ENCODE assay signal across 10 cellular contexts in the genomic region with DNA sequence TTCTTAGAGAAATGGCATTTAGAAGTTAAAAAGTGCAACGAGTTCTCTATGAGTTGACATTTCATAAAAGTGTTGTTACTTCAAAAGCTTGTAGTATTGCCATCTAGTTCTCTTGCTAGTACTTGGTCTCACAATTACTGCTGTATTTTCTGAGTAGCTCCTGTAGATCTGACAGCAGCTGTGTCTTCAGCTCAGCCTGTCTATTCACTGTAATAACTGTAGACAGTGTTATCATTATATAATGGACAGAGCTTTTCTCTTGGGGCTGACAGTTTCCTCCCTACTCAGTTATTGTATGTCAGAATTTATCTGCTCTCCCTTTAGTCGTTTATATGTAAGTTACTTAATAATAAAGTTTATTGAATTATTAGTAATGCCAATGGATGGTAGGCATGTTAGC.
ATAC-seq and TF ChIP-seq lines count a peak whose summit lies in the region.
"Had no signal": no experiment of that assay in that cellular context is flagged by ENCODE, and none has a peak within 500 bp of the region (broad histone marks: within the 10 kb centered on the region; RNA-seq: fewer than 3 reads in every experiment).

No MANE protein-coding gene starts in this region.

- no peak for TF ChIP-seq CTCF in neural cell (IDR thresholded peaks at IDR 0.05; ENCODE audit: poor library complexity, severe bottlenecking)

- H3K27me3 ChIP-seq in neural cell (ENCODE audit: insufficient read depth, low read depth, low read length): peaks cover 3% of the 10 kb centered on the region
- H3K27me3 ChIP-seq: BE2C; BLaER1; BLaER1 treated with 17β-estradiol and CSF1 and Interleukin-3, amounts not matched to agents 10 nM and 100 nM had no signal

- ATAC-seq in GM18502 (IDR thresholded peaks at IDR 0.05; ENCODE audit: poor library complexity, unreplicated experiment): no peak
- ATAC-seq: A549; CD8-positive, alpha-beta T cell had no signal

- H4K20me1 ChIP-seq in neural cell (ENCODE audit: insufficient read depth): no peaks in the 10 kb centered on the region
- H4K20me1 ChIP-seq: BLaER1; BLaER1 treated with 17β-estradiol and CSF1 and Interleukin-3, amounts not matched to agents 10 nM and 100 nM had no signal

- H3K9ac ChIP-seq in neural cell (ENCODE audit: low read length): no peak overlapping the region
- H3K9ac ChIP-seq: BLaER1; BLaER1 treated with 17β-estradiol and CSF1 and Interleukin-3, amounts not matched to agents 10 nM and 100 nM had no signal

- no peaks in the 10 kb centered on the region for H3F3A ChIP-seq in neural cell (ENCODE audit: insufficient read depth, low read length, poor library complexity, severe bottlenecking)

- no peak overlapping the region for H2AFZ ChIP-seq in neural cell (ENCODE audit: low read depth, low read length)

- no peaks in the 10 kb centered on the region for H3K9me3 ChIP-seq in neural cell (ENCODE audit: low read length)
- H3K9me3 ChIP-seq: A549; BE2C; BLaER1; BLaER1 treated with 17β-estradiol and CSF1 and Interleukin-3, amounts not matched to agents 10 nM and 100 nM; Caco-2 had no signal

- peak overlapping the region; percentile 25 for H3K4me2 ChIP-seq in neural cell (ENCODE audit: low read length)
- H3K4me2 ChIP-seq: A549; BLaER1; BLaER1 treated with 17β-estradiol and CSF1 and Interleukin-3, amounts not matched to agents 10 nM and 100 nM had no signal

- peak overlapping the region; percentile 23 for H3K27ac ChIP-seq in neural cell (ENCODE audit: low read length)
- H3K27ac ChIP-seq: 22Rv1; A549; BLaER1; BLaER1 treated with 17β-estradiol and CSF1 and Interleukin-3, amounts not matched to agents 10 nM and 100 nM; C4-2B had no signal

- no peaks in the 10 kb centered on the region for H3K36me3 ChIP-seq in neural cell (ENCODE audit: insufficient read depth, low read length)
- H3K36me3 ChIP-seq: BE2C; BLaER1; BLaER1 treated with 17β-estradiol and CSF1 and Interleukin-3, amounts not matched to agents 10 nM and 100 nM had no signal

- H3K79me2 ChIP-seq in neural cell (replicated peaks; ENCODE audit: insufficient read depth, low read length): no peaks in the 10 kb centered on the region

- H3K9me2 ChIP-seq in neural cell (ENCODE audit: insufficient read depth, low read length): no peaks in the 10 kb centered on the region

- TF ChIP-seq EP300 in neural cell (conservative IDR thresholded peaks at IDR 0.05; ENCODE audit: poor library complexity, severe bottlenecking): peak; percentile 89

- H3K4me3 ChIP-seq in neural cell (ENCODE audit: low read length): no peak overlapping the region
- H3K4me3 ChIP-seq: A549; BLaER1; BLaER1 treated with 17β-estradiol and CSF1 and Interleukin-3, amounts not matched to agents 10 nM and 100 nM had no signal

- TF ChIP-seq RAD21 in neural cell (conservative IDR thresholded peaks at IDR 0.05): no peak

TF ChIP-seq in neural cell, 6 proteins besides CTCF, POLR2A, EP300 and RAD21:
- TF ChIP-seq POLR2AphosphoS5 (IDR thresholded peaks at IDR 0.05): peak; percentile 72
- TF ChIP-seq, protein P1, sequence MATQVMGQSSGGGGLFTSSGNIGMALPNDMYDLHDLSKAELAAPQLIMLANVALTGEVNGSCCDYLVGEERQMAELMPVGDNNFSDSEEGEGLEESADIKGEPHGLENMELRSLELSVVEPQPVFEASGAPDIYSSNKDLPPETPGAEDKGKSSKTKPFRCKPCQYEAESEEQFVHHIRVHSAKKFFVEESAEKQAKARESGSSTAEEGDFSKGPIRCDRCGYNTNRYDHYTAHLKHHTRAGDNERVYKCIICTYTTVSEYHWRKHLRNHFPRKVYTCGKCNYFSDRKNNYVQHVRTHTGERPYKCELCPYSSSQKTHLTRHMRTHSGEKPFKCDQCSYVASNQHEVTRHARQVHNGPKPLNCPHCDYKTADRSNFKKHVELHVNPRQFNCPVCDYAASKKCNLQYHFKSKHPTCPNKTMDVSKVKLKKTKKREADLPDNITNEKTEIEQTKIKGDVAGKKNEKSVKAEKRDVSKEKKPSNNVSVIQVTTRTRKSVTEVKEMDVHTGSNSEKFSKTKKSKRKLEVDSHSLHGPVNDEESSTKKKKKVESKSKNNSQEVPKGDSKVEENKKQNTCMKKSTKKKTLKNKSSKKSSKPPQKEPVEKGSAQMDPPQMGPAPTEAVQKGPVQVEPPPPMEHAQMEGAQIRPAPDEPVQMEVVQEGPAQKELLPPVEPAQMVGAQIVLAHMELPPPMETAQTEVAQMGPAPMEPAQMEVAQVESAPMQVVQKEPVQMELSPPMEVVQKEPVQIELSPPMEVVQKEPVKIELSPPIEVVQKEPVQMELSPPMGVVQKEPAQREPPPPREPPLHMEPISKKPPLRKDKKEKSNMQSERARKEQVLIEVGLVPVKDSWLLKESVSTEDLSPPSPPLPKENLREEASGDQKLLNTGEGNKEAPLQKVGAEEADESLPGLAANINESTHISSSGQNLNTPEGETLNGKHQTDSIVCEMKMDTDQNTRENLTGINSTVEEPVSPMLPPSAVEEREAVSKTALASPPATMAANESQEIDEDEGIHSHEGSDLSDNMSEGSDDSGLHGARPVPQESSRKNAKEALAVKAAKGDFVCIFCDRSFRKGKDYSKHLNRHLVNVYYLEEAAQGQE (IDR thresholded peaks at IDR 0.05; ENCODE audit: borderline replicate concordance): no peak
